ENCODE assay signal across 28 cellular contexts in genomic region chr1:197688233-197688632, GRCh38.
"Had no signal": no experiment of that assay in that cellular context is flagged by ENCODE, and none has a peak within 500 bp of the region (broad histone marks: within the 10 kb centered on the region; RNA-seq: fewer than 3 reads in every experiment).

No MANE protein-coding gene starts in this region.

- H3K4me3 ChIP-seq: neural progenitor cell, ovary, psoas muscle, right lobe of liver, skin epidermis, smooth muscle cell, spleen, suprapubic skin, testis, tibial artery, transverse colon, upper lobe of right lung, uterus had no signal

- ATAC-seq: natural killer cell; psoas muscle; right cardiac atrium; right lobe of liver; stimulated activated memory B cell treated with anti-CD40 and anti-IgM and Interleukin-4, amounts not matched to agents 10 μg/mL and 1 μg/mL and 100 μg/mL, for 72 hours; stimulated activated naive CD8-positive, alpha-beta T cell treated with anti-CD3 and anti-CD28 coated beads, Interleukin-15, amount 100 ng/mL, for 72 hours; stimulated activated naive CD8-positive, alpha-beta T cell treated with anti-CD3 and anti-CD28 coated beads, Interleukin-15, Interleukin-2, amounts not matched to agents 100 U/mL and 50 U/mL, for 24 hours; upper lobe of right lung had no signal

- DNase-seq: natural killer cell; occipital lobe; ovary; posterior cingulate gyrus; psoas muscle; right cardiac atrium; right lobe of liver; spleen; stimulated activated CD4-positive, alpha-beta T cell treated with anti-CD3 and anti-CD28 coated beads, Interleukin-12 subunit alpha, Interleukin-12 subunit beta, amount 100 ng/mL, for 4 hours; stimulated activated CD4-positive, alpha-beta T cell treated with anti-CD3 and anti-CD28 coated beads, Interleukin-1b, Interleukin-23, amount 100 ng/mL, for 48 hours; stimulated activated CD4-positive, alpha-beta T cell treated with anti-CD3 and anti-CD28 coated beads, Interleukin-4, amount 100 ng/mL, for 1 hour; stimulated activated CD4-positive, alpha-beta T cell treated with anti-CD3 and anti-CD28 coated beads, Interleukin-4, amount 100 ng/mL, for 4 hours; stimulated activated CD8-positive, alpha-beta memory T cell treated with anti-CD3 and anti-CD28 coated beads, Interleukin-4, amount 100 ng/mL, for 48 hours; stimulated activated naive CD4-positive, alpha-beta T cell; stimulated activated naive CD8-positive, alpha-beta T cell treated with anti-CD3 and anti-CD28 coated beads, Interleukin-15, amount 100 ng/mL, for 72 hours; stimulated activated naive CD8-positive, alpha-beta T cell treated with anti-CD3 and anti-CD28 coated beads, Interleukin-15, Interleukin-2, amounts not matched to agents 100 U/mL and 50 U/mL, for 24 hours; substantia nigra; testis; tibial artery; transverse colon; upper lobe of right lung; uterus had no signal

- H3K9me3 ChIP-seq: ovary had no signal

- H3K4me1 ChIP-seq: parathyroid adenoma, testis, upper lobe of right lung, uterus had no signal

- H3K36me3 ChIP-seq: neural progenitor cell, ovary, right lobe of liver, suprapubic skin, upper lobe of right lung, uterus had no signal

- H3K27ac ChIP-seq: neural progenitor cell, ovary, parathyroid adenoma, psoas muscle, right lobe of liver, skin epidermis, spleen, suprapubic skin, testis, tibial artery, transverse colon, upper lobe of right lung, uterus had no signal
